ENCODE assay signal across 15 cellular contexts in genomic region chr17:27475981-27476895, GRCh38. TPM values are rescaled to one million over a fixed set of nuclear protein-coding genes. Genes with fewer than 3 reads are reported as not detected.
DNase-seq lines count a peak whose midpoint lies in the region; ATAC-seq and TF ChIP-seq lines count a peak whose summit lies in the region.
"Had no signal": no experiment of that assay in that cellular context is flagged by ENCODE, and none has a peak within 500 bp of the region (broad histone marks: within the 10 kb centered on the region; RNA-seq: fewer than 3 reads in every experiment).

No MANE protein-coding gene starts in this region.

- POLR2A ChIA-PET in activated CD4-positive, alpha-beta T cell treated with anti-CD3 and anti-CD28 coated beads for 36 hours (lab: Charles Lee) = interaction anchor here (1.5 to 3.4 kb wide), 4 partner anchors 9 to 68 kb away, joined by 6 to 23 read pairs (median 12); no protein-coding TSS in a partner anchor

- CTCF ChIA-PET in activated CD4-positive, alpha-beta T cell treated with anti-CD3 and anti-CD28 coated beads for 36 hours (lab: Charles Lee) = interaction anchor here (0.8 to 1.5 kb wide), 5 partner anchors 9 to 70 kb away, joined by 3 to 6 read pairs (median 3); no protein-coding TSS in a partner anchor

- ATAC-seq in activated CD4-positive, alpha-beta T cell treated with anti-CD3 and anti-CD28 coated beads for 36 hours = no peak
- ATAC-seq in GM23338 (peak; percentile 21), GM18907 (IDR thresholded peaks at IDR 0.05; ENCODE audit: unreplicated experiment) (no peak), HG03196 (IDR thresholded peaks at IDR 0.05; ENCODE audit: unreplicated experiment) (no peak)
- ATAC-seq: CD8-positive, alpha-beta T cell; left ventricle myocardium superior; psoas muscle had no signal

- 0 out of 2 replicates have a peak, but pooled peaks cover 5% of the 10 kb centered on the region for H3F3A ChIP-seq in GM23338 (replicated peaks; ENCODE audit: low read depth)

- H4K20me1 ChIP-seq in GM23338 (replicated peaks; ENCODE audit: insufficient read depth) = no peaks in the 10 kb centered on the region; the same call in none of the 2 replicates

- no peaks in the 10 kb centered on the region for H3K27me3 ChIP-seq in GM23338 (ENCODE audit: insufficient read depth)
- H3K27me3 ChIP-seq: ascending aorta, colonic mucosa, vagina had no signal

- H3K4me3 ChIP-seq in GM23338 = no peak overlapping the region
- H3K4me3 ChIP-seq: ascending aorta, colonic mucosa, psoas muscle, vagina had no signal

- no peak for DNase-seq in activated CD4-positive, alpha-beta T cell treated with anti-CD3 and anti-CD28 coated beads for 36 hours
- no peak for DNase-seq in activated CD4-positive, alpha-beta T cell treated with anti-CD3 and anti-CD28 coated beads, Interleukin-2, amount 50 U/mL, for 1 hour
- no peak for DNase-seq in GM23338 (ENCODE audit: low spot score)
- DNase-seq in neural crest cell (ENCODE audit: low read depth, low spot score) = no peak
- DNase-seq in hippocampal formation (lab: John Stamatoyannopoulos, UW) = no peak
- DNase-seq: CD8-positive, alpha-beta T cell; colonic mucosa; foreskin melanocyte; left ventricle myocardium superior; psoas muscle had no signal

- H3K36me3 Mint-ChIP-seq in activated CD4-positive, alpha-beta T cell treated with anti-CD3 and anti-CD28 coated beads for 36 hours (ENCODE audit: low read depth) = peaks cover 12% of the 10 kb centered on the region
- no peaks in the 10 kb centered on the region; the same call in 2 of the 3 replicates for H3K36me3 Mint-ChIP-seq in GM23338 (ENCODE audit: low read depth)
- no peaks in the 10 kb centered on the region for H3K36me3 Mint-ChIP-seq in activated naive CD8-positive, alpha-beta T cell
- no peaks in the 10 kb centered on the region for H3K36me3 Mint-ChIP-seq in neural crest cell (ENCODE audit: low read depth)
- H3K36me3 Mint-ChIP-seq: CD8-positive, alpha-beta T cell had no signal

- H3K9me2 ChIP-seq in GM23338 (ENCODE audit: insufficient read depth) = no peaks in the 10 kb centered on the region

- H3K4me3 Mint-ChIP-seq in activated CD4-positive, alpha-beta T cell treated with anti-CD3 and anti-CD28 coated beads for 36 hours = no peak overlapping the region
- no peak overlapping the region; the same call in 2 of the 3 replicates for H3K4me3 Mint-ChIP-seq in GM23338
- H3K4me3 Mint-ChIP-seq in activated naive CD8-positive, alpha-beta T cell = no peak overlapping the region
- H3K4me3 Mint-ChIP-seq in neural crest cell = no peak overlapping the region

- H3K9me3 Mint-ChIP-seq in activated CD4-positive, alpha-beta T cell treated with anti-CD3 and anti-CD28 coated beads for 36 hours (ENCODE audit: low read depth) = no peaks in the 10 kb centered on the region
- H3K9me3 Mint-ChIP-seq in GM23338 = no peaks in the 10 kb centered on the region
- no peaks in the 10 kb centered on the region for H3K9me3 Mint-ChIP-seq in activated naive CD8-positive, alpha-beta T cell (ENCODE audit: low read depth)
- H3K9me3 Mint-ChIP-seq in neural crest cell = no peaks in the 10 kb centered on the region
- H3K9me3 Mint-ChIP-seq: CD8-positive, alpha-beta T cell had no signal

- H3K27ac ChIP-seq in GM23338 (ENCODE audit: low read depth) = 0 out of 2 replicates have a peak overlapping the region, but pooled peaks have one; percentile 66
- H3K27ac ChIP-seq: ascending aorta, colonic mucosa, psoas muscle, vagina had no signal

- peaks cover 98% of the 10 kb centered on the region for H3K79me2 ChIP-seq in GM23338 (replicated peaks; ENCODE audit: insufficient read depth)

- TF ChIP-seq CTCF in GM23338 (conservative IDR thresholded peaks at IDR 0.05; ENCODE audit: low read depth in 2 of 2) = no peak
- no peak for TF ChIP-seq CTCF in neural crest cell (conservative IDR thresholded peaks at IDR 0.05)

- H3K36me3 ChIP-seq in GM23338 (ENCODE audit: insufficient read depth) = no peaks in the 10 kb centered on the region
- H3K36me3 ChIP-seq: ascending aorta, colonic mucosa, vagina had no signal

- H3K4me1 ChIP-seq in GM23338 (ENCODE audit: insufficient read depth) = peaks cover 78% of the 10 kb centered on the region
- H3K4me1 ChIP-seq: colonic mucosa, psoas muscle had no signal

- H3K27me3 Mint-ChIP-seq in activated CD4-positive, alpha-beta T cell treated with anti-CD3 and anti-CD28 coated beads for 36 hours = no peaks in the 10 kb centered on the region
- H3K27me3 Mint-ChIP-seq in GM23338 (ENCODE audit: insufficient read depth, low read depth, poor library complexity) (peaks cover 10% of the 10 kb centered on the region), neural crest cell (ENCODE audit: low read depth) (no peaks in the 10 kb centered on the region)
- H3K27me3 Mint-ChIP-seq in activated naive CD8-positive, alpha-beta T cell = no peaks in the 10 kb centered on the region

- intact Hi-C loops in activated CD4-positive, alpha-beta T cell treated with anti-CD3 and anti-CD28 coated beads for 36 hours (cut with DNase I, micrococcal nuclease) = loop anchor here (1.0 to 10.0 kb wide), 7 partner anchors 9 to 569 kb away; partner anchors contain the start of gene NLK (in 1 of the 2)

- peak overlapping the region; percentile 89 for H3K27ac Mint-ChIP-seq in activated CD4-positive, alpha-beta T cell treated with anti-CD3 and anti-CD28 coated beads for 36 hours
- H3K27ac Mint-ChIP-seq in GM23338 = peak overlapping the region; percentile 77; the same call in 1 of the 2 replicates
- peak overlapping the region; percentile 95 for H3K27ac Mint-ChIP-seq in activated naive CD8-positive, alpha-beta T cell
- H3K27ac Mint-ChIP-seq in neural crest cell (ENCODE audit: unreplicated experiment) = peak overlapping the region; percentile 71

- no peak overlapping the region for H2AFZ ChIP-seq in GM23338

- peaks cover 94% of the 10 kb centered on the region for H3K4me1 Mint-ChIP-seq in activated CD4-positive, alpha-beta T cell treated with anti-CD3 and anti-CD28 coated beads for 36 hours
- H3K4me1 Mint-ChIP-seq in GM23338 = peaks cover 77% of the 10 kb centered on the region
- H3K4me1 Mint-ChIP-seq in activated naive CD8-positive, alpha-beta T cell (ENCODE audit: low read depth) = peaks cover 79% of the 10 kb centered on the region
- peaks cover 18% of the 10 kb centered on the region for H3K4me1 Mint-ChIP-seq in neural crest cell

- peak overlapping the region; percentile 65 for H3K4me2 ChIP-seq in GM23338

TF ChIP-seq in GM23338, 12 proteins besides CTCF, POLR2A, EP300 and RAD21:
- no peak for TF ChIP-seq STAT1 (IDR thresholded peaks at IDR 0.05; ENCODE audit: unreplicated experiment)
- no peak for TF ChIP-seq CREB1 (CRISPR knock-in tag; IDR thresholded peaks at IDR 0.05; ENCODE audit: low read depth)
- TF ChIP-seq NANOG (IDR thresholded peaks at IDR 0.05; ENCODE audit: borderline replicate concordance) = no peak
TF ChIP-seq in GM23338: peak in this region for 0.

RNA-seq across cellular contexts. Expression of gene KSR1, which starts 20.0 kb away (rescaled TPM):
- total RNA-seq in activated CD4-positive, alpha-beta T cell treated with anti-CD3 and anti-CD28 coated beads for 36 hours = 100 to 1,000 TPM in 1 of 2 experiments, 10 to 100 TPM in 1; 96.6 to 113 TPM
- total RNA-seq in GM23338 (2014; rRNA removed; shearing (Covaris generic)) = 35.6 and 53.2 TPM in 2 replicates
- polyA plus RNA-seq in GM23338 (2016; fragmentation: Nextera tagmentation; extraction: Ambion mirVana) = 7.8 and 8.5 TPM in 2 replicates
- 27.8 and 28.0 TPM in 2 replicates for total RNA-seq in neural crest cell
